In the genomic region with DNA sequence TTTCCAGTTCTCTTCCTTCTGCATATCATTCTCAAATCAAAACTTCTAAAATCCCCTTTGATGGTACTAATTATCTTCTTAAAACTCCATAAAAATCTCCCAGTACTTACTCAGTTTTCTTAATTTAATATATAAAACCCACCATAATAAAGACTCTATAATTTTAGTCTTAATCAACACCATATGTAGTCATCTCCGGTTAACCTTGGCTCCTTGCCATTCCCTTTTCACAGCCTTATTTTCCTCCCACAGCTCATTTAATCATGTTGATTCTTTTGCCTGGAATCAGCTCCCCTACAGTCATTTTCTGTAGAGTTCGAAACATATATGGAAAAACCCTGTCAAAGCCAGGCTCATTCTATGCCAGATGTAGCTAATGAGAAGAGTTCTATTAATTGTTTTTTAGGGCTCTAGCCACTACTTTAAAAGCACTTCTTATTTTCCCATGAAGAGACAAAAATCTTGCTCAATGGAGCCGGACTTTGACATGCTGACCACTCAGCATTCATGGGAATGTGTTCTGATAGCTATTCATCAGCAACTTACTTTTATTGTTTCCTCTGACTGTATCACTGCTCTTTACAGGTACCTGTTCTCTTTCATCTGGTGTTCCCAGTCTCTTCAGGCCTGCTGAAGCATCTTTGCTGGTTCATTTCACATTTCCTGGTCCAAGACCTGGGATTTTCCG, we compare ENCODE assay signal across 12 cellular contexts.
DNase-seq lines count a peak whose midpoint lies in the region; ATAC-seq and TF ChIP-seq lines count a peak whose summit lies in the region.
"Had no signal": no experiment of that assay in that cellular context is flagged by ENCODE, and none has a peak within 500 bp of the region (broad histone marks: within the 10 kb centered on the region; RNA-seq: fewer than 3 reads in every experiment).

No MANE protein-coding gene starts in this region.

- peaks cover 6% of the 10 kb centered on the region; the same call in 1 of the 2 replicates for H3K4me1 ChIP-seq in BE2C
- H3K4me1 ChIP-seq in adipocyte (ENCODE audit: control insufficient read depth, insufficient read depth, low read length), result peaks cover 17% of the 10 kb centered on the region
- H3K4me1 ChIP-seq: gastrocnemius medialis, neural progenitor cell had no signal

- peak; percentile 14 for DNase-seq in BE2C
- peak; percentile 13 for DNase-seq in NCI-H1048 (lab: John Stamatoyannopoulos, UW)
- peak; percentile 65 for DNase-seq in adipocyte (ENCODE audit: low read depth)
- DNase-seq in iris pigment epithelial cell (ENCODE audit: low read depth), result peak; percentile 49
- no peak for DNase-seq in stimulated activated CD4-positive, alpha-beta T cell treated with anti-CD3 and anti-CD28 coated beads, Interleukin-4, amount 100 ng/mL, for 1 hour
- DNase-seq in anterior cingulate cortex (lab: John Stamatoyannopoulos, UW), result no peak
- no peak for DNase-seq in amygdala (lab: John Stamatoyannopoulos, UW)
- DNase-seq: CD4-positive, CD25-positive, alpha-beta regulatory T cell; gastrocnemius medialis had no signal

- H3K27me3 ChIP-seq in BE2C (no peaks in the 10 kb centered on the region), adipocyte (replicated peaks; ENCODE audit: control insufficient read depth, insufficient read depth, low read length) (no peaks in the 10 kb centered on the region)
- H3K27me3 ChIP-seq: cardiac muscle cell, gastrocnemius medialis, neural progenitor cell had no signal

- ATAC-seq in HG02884 (IDR thresholded peaks at IDR 0.05; ENCODE audit: unreplicated experiment), result no peak
- ATAC-seq: gastrocnemius medialis had no signal

- H3K4me3 ChIP-seq in BE2C (ENCODE audit: low read depth, low read length) (no peak overlapping the region), adipocyte (ENCODE audit: low read length) (peak overlapping the region; percentile 9)
- H3K4me3 ChIP-seq: cardiac muscle cell, gastrocnemius medialis, neural progenitor cell had no signal

- H3K9me3 ChIP-seq in BE2C (no peaks in the 10 kb centered on the region), adipocyte (ENCODE audit: control insufficient read depth, low read length) (no peaks in the 10 kb centered on the region)
- H3K9me3 ChIP-seq: gastrocnemius medialis had no signal

- H3K9ac ChIP-seq in adipocyte (ENCODE audit: low read length), result peak overlapping the region; percentile 27
- H3K9ac ChIP-seq: neural progenitor cell had no signal

- no peak for TF ChIP-seq CTCF in BE2C (IDR thresholded peaks at IDR 0.05; ENCODE audit: low read depth, low read length)

- H3K36me3 ChIP-seq in BE2C, result no peaks in the 10 kb centered on the region
- no peaks in the 10 kb centered on the region for H3K36me3 ChIP-seq in adipocyte (ENCODE audit: control insufficient read depth, insufficient read depth, low read length, severe bottlenecking)
- H3K36me3 ChIP-seq: cardiac muscle cell, gastrocnemius medialis, neural progenitor cell had no signal

Comparison
In these comparisons a context has a peak if more than half of its experiments do, and no peak if none do; other contexts are left out.
1. DNase-seq: peak in BE2C (single experiment), NCI-H1048 (single experiment), adipocyte (single experiment) and iris pigment epithelial cell (single experiment); none in stimulated activated CD4-positive, alpha-beta T cell treated with anti-CD3 and anti-CD28 coated beads, Interleukin-4, amount 100 ng/mL, for 1 hour (single experiment), anterior cingulate cortex (0 of 58) and amygdala (0 of 56).